In genomic region chr1:167864392-167864992, GRCh38 we compare ENCODE assay signal across 23 cellular contexts. TPM values are rescaled to one million over a fixed set of nuclear protein-coding genes. Genes with fewer than 3 reads are reported as not detected.
"Had no signal": no experiment of that assay in that cellular context is flagged by ENCODE, and none has a peak within 500 bp of the region (broad histone marks: within the 10 kb centered on the region; RNA-seq: fewer than 3 reads in every experiment).

No MANE protein-coding gene starts in this region.

- H3K27me3 ChIP-seq: gastroesophageal sphincter, heart left ventricle, pancreas, right atrium auricular region had no signal

- H3K9me3 ChIP-seq: gastroesophageal sphincter, heart left ventricle, pancreas, psoas muscle, right atrium auricular region had no signal

- H3K27me3 Mint-ChIP-seq: activated naive CD8-positive, alpha-beta T cell treated with anti-CD3 and anti-CD28 coated beads for 36 hours had no signal

- H3K36me3 Mint-ChIP-seq: activated naive CD8-positive, alpha-beta T cell treated with anti-CD3 and anti-CD28 coated beads for 36 hours had no signal

- H3K27ac Mint-ChIP-seq: activated naive CD8-positive, alpha-beta T cell treated with anti-CD3 and anti-CD28 coated beads for 36 hours; nephron had no signal

- H3K4me1 Mint-ChIP-seq: activated naive CD8-positive, alpha-beta T cell treated with anti-CD3 and anti-CD28 coated beads for 36 hours; nephron had no signal

- H3K9me3 Mint-ChIP-seq: activated naive CD8-positive, alpha-beta T cell treated with anti-CD3 and anti-CD28 coated beads for 36 hours; nephron had no signal

- H3K36me3 ChIP-seq: gastroesophageal sphincter, heart left ventricle, pancreas, right atrium auricular region had no signal

- H3K4me3 Mint-ChIP-seq: activated naive CD8-positive, alpha-beta T cell treated with anti-CD3 and anti-CD28 coated beads for 36 hours; nephron had no signal

- H3K4me3 ChIP-seq: gastroesophageal sphincter, heart left ventricle, pancreas, psoas muscle, right atrium auricular region had no signal

- H3K4me1 ChIP-seq: gastroesophageal sphincter, heart left ventricle, pancreas, psoas muscle, right atrium auricular region had no signal

- DNase-seq: activated CD4-positive, alpha-beta T cell treated with anti-CD3 and anti-CD28 coated beads, Interleukin-2, amount 50 U/mL, for 4 hours; activated naive CD4-positive, alpha-beta T cell treated with Interleukin-2 at 50 U/mL for 16 hours; activated naive CD8-positive, alpha-beta T cell treated with anti-CD3 and anti-CD28 coated beads for 36 hours; activated T-cell treated with anti-CD3 and anti-CD28 coated beads, Interleukin-2, amount 50 U/mL, for 48 hours; central memory CD4-positive, alpha-beta T cell; dermis blood vessel endothelial cell; effector CD8-positive, alpha-beta T cell; heart left ventricle; islet precursor cell; left cardiac atrium; pancreas; psoas muscle; stimulated activated CD4-positive, alpha-beta T cell treated with anti-CD3 and anti-CD28 coated beads, Interleukin-12 subunit alpha, Interleukin-12 subunit beta, amount 100 ng/mL, for 4 hours; stimulated activated CD4-positive, alpha-beta T cell treated with anti-CD3 and anti-CD28 coated beads, Interleukin-4, amount 100 ng/mL, for 4 hours; stimulated activated naive CD8-positive, alpha-beta T cell treated with anti-CD3 and anti-CD28 coated beads, Interleukin-15, Interleukin-2, amounts not matched to agents 100 U/mL and 50 U/mL, for 24 hours had no signal

- ATAC-seq: esophagus mucosa; gastroesophageal sphincter; heart left ventricle; left cardiac atrium; pancreas; psoas muscle; stimulated activated naive CD8-positive, alpha-beta T cell treated with anti-CD3 and anti-CD28 coated beads, Interleukin-15, Interleukin-2, amounts not matched to agents 100 U/mL and 50 U/mL, for 24 hours had no signal

- H3K27ac ChIP-seq: gastroesophageal sphincter, heart left ventricle, pancreas, psoas muscle, right atrium auricular region had no signal

- FAIRE-seq: astrocyte, pancreas had no signal

RNA-seq across cellular contexts. Expression of gene ADCY10, which starts 49.4 kb away (rescaled TPM):
- total RNA-seq: activated CD8-positive, alpha-beta memory T cell treated with anti-CD3 and anti-CD28 coated beads for 36 hours; activated naive CD8-positive, alpha-beta T cell treated with anti-CD3 and anti-CD28 coated beads for 36 hours; esophagus mucosa; mononuclear cell; myocyte had no signal
